ENCODE assay signal across 21 cellular contexts in genomic region chr5:142883025-142883424, GRCh38.
DNase-seq lines count a peak whose midpoint lies in the region; ATAC-seq and TF ChIP-seq lines count a peak whose summit lies in the region.
"Had no signal": no experiment of that assay in that cellular context is flagged by ENCODE, and none has a peak within 500 bp of the region (broad histone marks: within the 10 kb centered on the region; RNA-seq: fewer than 3 reads in every experiment).

No MANE protein-coding gene starts in this region.

- no peak for TF ChIP-seq POLR2A in HCT116 (IDR thresholded peaks at IDR 0.05; ENCODE audit: borderline replicate concordance, extremely low read depth, insufficient read depth, insufficient read length)

- H3K27ac ChIP-seq in HCT116 (ENCODE audit: low read depth, low read length) (no peak overlapping the region), neuronal stem cell (replicated peaks; ENCODE audit: low read length) (no peak overlapping the region)
- H3K27ac ChIP-seq: BLaER1, epithelial cell of prostate had no signal

- peaks cover 15 to 16% of the 10 kb centered on the region in 2 experiments; a peak in 3 of 4 replicates for H3K4me1 ChIP-seq in HCT116 (ENCODE audit: control insufficient read depth in 1 of 2, insufficient read depth in 2 of 2, low read length in 2 of 2)
- H3K4me1 ChIP-seq in neuronal stem cell (ENCODE audit: control insufficient read depth in 2 of 2, insufficient read depth in 1 of 2, low read depth in 1 of 2, low read length in 2 of 2) = peaks cover 11 to 21% of the 10 kb centered on the region in 2 donors

- CTCF ChIA-PET in HCT116 (lab: Charles Lee) = interaction anchor here (1.2 to 6.3 kb wide), 5 partner anchors 10 to 170 kb away, joined by 3 to 75 read pairs (median 6); no protein-coding TSS in a partner anchor
- CTCF ChIA-PET in T-cell (lab: Charles Lee) = interaction anchor here (0.5 to 2.3 kb wide), 7 partner anchors 9 to 411 kb away, joined by 3 to 9 read pairs (median 4); no protein-coding TSS in a partner anchor

- no peak overlapping the region for H3K4me3 Mint-ChIP-seq in stimulated activated effector memory CD8-positive, alpha-beta T cell treated with anti-CD3 and anti-CD28 coated beads, Interleukin-12 subunit alpha, Interleukin-12 subunit beta, amount 100 ng/mL, for 72 hours
- no peak overlapping the region for H3K4me3 Mint-ChIP-seq in natural killer cell treated with Interleukin-12 subunit alpha and Interleukin-12 subunit beta and Interleukin-15 and Interleukin-18, amount 100 ng/mL, for 72 hours
- H3K4me3 Mint-ChIP-seq in T-cell = no peak overlapping the region
- H3K4me3 Mint-ChIP-seq: activated naive CD8-positive, alpha-beta T cell treated with anti-CD3 and anti-CD28 coated beads for 36 hours; activated T-cell treated with anti-CD3 and anti-CD28 coated beads, Interleukin-2, amount 50 U/mL, for 24 hours; nephron progenitor cell had no signal

- H2BK120ac ChIP-seq in neuronal stem cell (ENCODE audit: low read depth, low read length) = no peak overlapping the region

- H3K79me2 ChIP-seq in HCT116 (ENCODE audit: insufficient read depth, low read length) = no peaks in the 10 kb centered on the region

- WGBS in neuronal stem cell (ENCODE audit: extremely low coverage in 2 of 2, insufficient read length in 2 of 2, insufficient replicate concordance in 1 of 2), 2 donors = no CpG with 5 or more reads among the region's 2 CpGs

- TF ChIP-seq CTCF in HCT116 (IDR thresholded peaks at IDR 0.05 in 2 of 3, conservative IDR thresholded peaks at IDR 0.05 in 1 of 3; ENCODE audit: borderline replicate concordance in 1 of 3, insufficient read depth in 1 of 3, low read depth in 2 of 3, low read length in 2 of 3) (no peak), choroid plexus epithelial cell (conservative IDR thresholded peaks at IDR 0.05; ENCODE audit: low read depth, low read length) (no peak)

- H3K4me1 Mint-ChIP-seq in stimulated activated effector memory CD8-positive, alpha-beta T cell treated with anti-CD3 and anti-CD28 coated beads, Interleukin-12 subunit alpha, Interleukin-12 subunit beta, amount 100 ng/mL, for 72 hours = peaks cover 12% of the 10 kb centered on the region
- H3K4me1 Mint-ChIP-seq in natural killer cell treated with Interleukin-12 subunit alpha and Interleukin-12 subunit beta and Interleukin-15 and Interleukin-18, amount 100 ng/mL, for 72 hours (ENCODE audit: low read depth in 2 of 2) = peaks cover 12 to 16% of the 10 kb centered on the region in 2 donors
- peaks cover 6 to 14% (median 9%) of the 10 kb centered on the region in 3 donors for H3K4me1 Mint-ChIP-seq in T-cell
- H3K4me1 Mint-ChIP-seq: activated naive CD8-positive, alpha-beta T cell treated with anti-CD3 and anti-CD28 coated beads for 36 hours had no signal

- H3K14ac ChIP-seq in neuronal stem cell (ENCODE audit: low read length) = no peak overlapping the region

- no TSS peak for BruUV-seq in HCT116 (replicated peaks; lab: Mats Ljungman, UMichigan)

- H3K27me3 Mint-ChIP-seq in natural killer cell treated with Interleukin-12 subunit alpha and Interleukin-12 subunit beta and Interleukin-15 and Interleukin-18, amount 100 ng/mL, for 72 hours = no peaks in the 10 kb centered on the region
- H3K27me3 Mint-ChIP-seq in T-cell = no peaks in the 10 kb centered on the region
- H3K27me3 Mint-ChIP-seq: activated naive CD8-positive, alpha-beta T cell treated with anti-CD3 and anti-CD28 coated beads for 36 hours; activated T-cell treated with anti-CD3 and anti-CD28 coated beads, Interleukin-2, amount 50 U/mL, for 24 hours had no signal

- no peaks in the 10 kb centered on the region for H3K9me3 Mint-ChIP-seq in stimulated activated effector memory CD8-positive, alpha-beta T cell treated with anti-CD3 and anti-CD28 coated beads, Interleukin-12 subunit alpha, Interleukin-12 subunit beta, amount 100 ng/mL, for 72 hours
- no peaks in the 10 kb centered on the region for H3K9me3 Mint-ChIP-seq in natural killer cell treated with Interleukin-12 subunit alpha and Interleukin-12 subunit beta and Interleukin-15 and Interleukin-18, amount 100 ng/mL, for 72 hours
- no peaks in the 10 kb centered on the region for H3K9me3 Mint-ChIP-seq in T-cell
- H3K9me3 Mint-ChIP-seq: activated naive CD8-positive, alpha-beta T cell treated with anti-CD3 and anti-CD28 coated beads for 36 hours; activated T-cell treated with anti-CD3 and anti-CD28 coated beads, Interleukin-2, amount 50 U/mL, for 24 hours; nephron progenitor cell had no signal

- no peak overlapping the region for H3K23ac ChIP-seq in neuronal stem cell (ENCODE audit: low read depth, low read length, poor library complexity)

- POLR2A ChIA-PET in HCT116 (lab: Charles Lee) = no interaction called here
- POLR2A ChIA-PET in T-cell (lab: Charles Lee) = no interaction called here

- peaks cover 36% of the 10 kb centered on the region for H3K36me3 Mint-ChIP-seq in stimulated activated effector memory CD8-positive, alpha-beta T cell treated with anti-CD3 and anti-CD28 coated beads, Interleukin-12 subunit alpha, Interleukin-12 subunit beta, amount 100 ng/mL, for 72 hours
- no peaks in the 10 kb centered on the region for H3K36me3 Mint-ChIP-seq in natural killer cell treated with Interleukin-12 subunit alpha and Interleukin-12 subunit beta and Interleukin-15 and Interleukin-18, amount 100 ng/mL, for 72 hours
- peaks cover 11% of the 10 kb centered on the region for H3K36me3 Mint-ChIP-seq in T-cell
- H3K36me3 Mint-ChIP-seq: activated naive CD8-positive, alpha-beta T cell treated with anti-CD3 and anti-CD28 coated beads for 36 hours had no signal

- RAD21 ChIA-PET in HCT116 (lab: Charles Lee; ENCODE audit: low non-redundant PET in 1 of 2, low total read pairs in 2 of 2, uncharacterized antibody in 2 of 2, unreplicated experiment in 2 of 2) = interaction anchor here in 1 of 2 experiments (1.2 to 1.4 kb wide), 2 partner anchors 134 to 166 kb away, joined by 3 to 5 read pairs; no protein-coding TSS in a partner anchor

- no peak overlapping the region for H4K91ac ChIP-seq in neuronal stem cell (ENCODE audit: low read depth, low read length, poor library complexity)

- H3K4me2 ChIP-seq in HCT116 (ENCODE audit: low read length) = peak overlapping the region; percentile 9; the same call in 1 of the 2 replicates
- H3K4me2 ChIP-seq in neuronal stem cell (ENCODE audit: insufficient read depth, low read length, poor library complexity, severe bottlenecking) = no peak overlapping the region
- H3K4me2 ChIP-seq: BLaER1 had no signal

- no peaks in the 10 kb centered on the region for H3K36me3 ChIP-seq in HCT116 (ENCODE audit: control insufficient read depth in 1 of 2, insufficient read depth in 2 of 2, low read length in 2 of 2)
- H3K36me3 ChIP-seq in neuronal stem cell (replicated peaks in 1 of 2; ENCODE audit: control insufficient read depth in 2 of 2, insufficient read depth in 2 of 2, low read length in 2 of 2) = no peaks in the 10 kb centered on the region
- H3K36me3 ChIP-seq: BLaER1 had no signal

- H3K4ac ChIP-seq in neuronal stem cell (ENCODE audit: low read length) = no peak overlapping the region

- H3K79me1 ChIP-seq in neuronal stem cell (ENCODE audit: low read depth, low read length) = no peaks in the 10 kb centered on the region

- H3K9me2 ChIP-seq in HCT116 (ENCODE audit: insufficient read depth) = no peaks in the 10 kb centered on the region

- H2BK12ac ChIP-seq in neuronal stem cell (ENCODE audit: low read length) = no peak overlapping the region

- no peak overlapping the region for H2AK5ac ChIP-seq in neuronal stem cell (ENCODE audit: low read depth, low read length)

- H3K27ac Mint-ChIP-seq in stimulated activated effector memory CD8-positive, alpha-beta T cell treated with anti-CD3 and anti-CD28 coated beads, Interleukin-12 subunit alpha, Interleukin-12 subunit beta, amount 100 ng/mL, for 72 hours = peak overlapping the region; percentile 29
- no peak overlapping the region for H3K27ac Mint-ChIP-seq in natural killer cell treated with Interleukin-12 subunit alpha and Interleukin-12 subunit beta and Interleukin-15 and Interleukin-18, amount 100 ng/mL, for 72 hours
- H3K27ac Mint-ChIP-seq in T-cell = no peak overlapping the region
- H3K27ac Mint-ChIP-seq: activated naive CD8-positive, alpha-beta T cell treated with anti-CD3 and anti-CD28 coated beads for 36 hours; nephron progenitor cell had no signal

- no peak overlapping the region for H3K4me3 ChIP-seq in HCT116 (replicated peaks in 1 of 2; ENCODE audit: low read depth in 1 of 2, low read length in 2 of 2)
- H3K4me3 ChIP-seq in choroid plexus epithelial cell (ENCODE audit: low read depth, low read length) = no peak overlapping the region
- no peak overlapping the region for H3K4me3 ChIP-seq in neuronal stem cell (ENCODE audit: low read length in 2 of 2)
- H3K4me3 ChIP-seq: BLaER1, K562 had no signal

- intact Hi-C loops in HCT116 (cut with micrococcal nuclease) (loop anchor here (5.0 to 10.0 kb wide), 2 partner anchors 271 to 728 kb away; no protein-coding TSS in a partner anchor), left ventricle myocardium superior (cut with micrococcal nuclease) (loop anchor here (10.0 kb wide), 1 partner anchor 138 kb away; no protein-coding TSS in a partner anchor)

- no peak overlapping the region for H2BK5ac ChIP-seq in neuronal stem cell (ENCODE audit: low read length)

- H3K27me3 ChIP-seq in HCT116 (ENCODE audit: insufficient read depth, low read length) = no peaks in the 10 kb centered on the region
- H3K27me3 ChIP-seq in neuronal stem cell (ENCODE audit: control insufficient read depth in 3 of 3, insufficient read depth in 3 of 3, low read depth in 1 of 3, low read length in 3 of 3) = no peaks in the 10 kb centered on the region
- H3K27me3 ChIP-seq: BLaER1 had no signal

- H4K8ac ChIP-seq in neuronal stem cell (ENCODE audit: low read depth, low read length) = no peak overlapping the region

- no peak for ATAC-seq in HCT116
- ATAC-seq in left ventricle myocardium superior = peak; percentile 73
- no peak for ATAC-seq in stimulated activated effector memory CD8-positive, alpha-beta T cell treated with anti-CD3 and anti-CD28 coated beads, Interleukin-12 subunit alpha, Interleukin-12 subunit beta, amount 100 ng/mL, for 72 hours
- ATAC-seq in natural killer cell treated with Interleukin-12 subunit alpha and Interleukin-12 subunit beta and Interleukin-15 and Interleukin-18, amount 100 ng/mL, for 72 hours = no peak
- no peak for ATAC-seq in T-cell (replicated peaks in 1 of 4)
- ATAC-seq: K562, sciatic nerve had no signal

- H4K20me1 ChIP-seq in HCT116 (ENCODE audit: insufficient read depth) = no peaks in the 10 kb centered on the region
- H4K20me1 ChIP-seq: BLaER1 had no signal

- no peak for TF ChIP-seq RAD21 in HCT116 (IDR thresholded peaks at IDR 0.05; ENCODE audit: low read depth)

- H2BK15ac ChIP-seq in neuronal stem cell (ENCODE audit: low read length) = no peak overlapping the region

- H3K18ac ChIP-seq in neuronal stem cell (ENCODE audit: low read length) = no peak overlapping the region

- DNase-seq in HCT116 (ENCODE audit: low read depth, low spot score) (no peak), choroid plexus epithelial cell (ENCODE audit: low read depth) (peak; percentile 50), left ventricle myocardium superior (no peak), DMS114 treated with DMSO at 0.1 percent for 48 hours (lab: John Stamatoyannopoulos, UW; ENCODE audit: unreplicated experiment) (no peak), neuronal stem cell (ENCODE audit: low spot score) (no peak), T-cell (no peak)
- no peak for DNase-seq in stimulated activated effector memory CD8-positive, alpha-beta T cell treated with anti-CD3 and anti-CD28 coated beads, Interleukin-12 subunit alpha, Interleukin-12 subunit beta, amount 100 ng/mL, for 72 hours (ENCODE audit: low spot score in 2 of 2)
- no peak for DNase-seq in natural killer cell treated with Interleukin-12 subunit alpha and Interleukin-12 subunit beta and Interleukin-15 and Interleukin-18, amount 100 ng/mL, for 72 hours (ENCODE audit: low spot score)
- DNase-seq: activated CD4-positive, alpha-beta T cell treated with anti-CD3 and anti-CD28 coated beads, Interleukin-2, amount 50 U/mL, for 1 hour; activated naive CD8-positive, alpha-beta T cell treated with anti-CD3 and anti-CD28 coated beads for 36 hours; activated T-cell treated with anti-CD3 and anti-CD28 coated beads, Interleukin-2, amount 50 U/mL, for 24 hours; H7; mammary epithelial cell; nephron progenitor cell; SHP77; stimulated activated CD4-positive, alpha-beta T cell treated with anti-CD3 and anti-CD28 coated beads, Interleukin-4, amount 100 ng/mL, for 24 hours; T-helper 9 cell had no signal

- H3K9ac ChIP-seq in HCT116 (ENCODE audit: low read length) = no peak overlapping the region
- no peak overlapping the region for H3K9ac ChIP-seq in neuronal stem cell (ENCODE audit: low read depth, low read length, poor library complexity)
- H3K9ac ChIP-seq: BLaER1 had no signal

- H3K9me3 ChIP-seq in HCT116 (ENCODE audit: control insufficient read depth in 1 of 2, insufficient read depth in 1 of 2, low read depth in 1 of 2, low read length in 2 of 2) (no peaks in the 10 kb centered on the region), neuronal stem cell (replicated peaks in 1 of 2; ENCODE audit: control insufficient read depth in 2 of 2, insufficient read depth in 1 of 2, low read depth in 1 of 2, low read length in 2 of 2) (no peaks in the 10 kb centered on the region)
- H3K9me3 ChIP-seq: BLaER1 had no signal

- H2AFZ ChIP-seq in HCT116 (ENCODE audit: low read depth, low read length, poor library complexity, severe bottlenecking) (no peak overlapping the region), neuronal stem cell (ENCODE audit: low read length) (no peak overlapping the region)
